In genomic region chr17:78110363-78111011, GRCh38 we compare ENCODE assay signal across 1 cellular context.
A peak's percentile ranks its signal among the peaks of the same experiment; 100 is the strongest.
TF ChIP-seq lines count a peak whose summit lies in the region.

No MANE protein-coding gene starts in this region.

TF ChIP-seq in K562, 482 proteins besides CTCF, POLR2A, EP300 and RAD21:
- no peak for TF ChIP-seq PPARD (CRISPR knock-in tag; IDR thresholded peaks at IDR 0.05)
- no peak for TF ChIP-seq ZNF583 (CRISPR knock-in tag; IDR thresholded peaks at IDR 0.05)
- no peak for TF ChIP-seq ZNF512 (tag; IDR thresholded peaks at IDR 0.05)
- no peak for TF ChIP-seq NFE2L1 (tag; IDR thresholded peaks at IDR 0.05; ENCODE audit: borderline replicate concordance, low read depth)
- no peak for TF ChIP-seq GABPA (tag; conservative IDR thresholded peaks at IDR 0.05; ENCODE audit: low read depth)
- peak; percentile 32; the same call in 1 of the 2 replicates for TF ChIP-seq POLR2G (IDR thresholded peaks at IDR 0.05; ENCODE audit: low read depth, low read length)
- TF ChIP-seq RBM22 (IDR thresholded peaks at IDR 0.05; ENCODE audit: low read depth, low read length, poor library complexity, severe bottlenecking): peak; percentile 18
